7 cellular contexts compared by ENCODE assay signal in the genomic region with DNA sequence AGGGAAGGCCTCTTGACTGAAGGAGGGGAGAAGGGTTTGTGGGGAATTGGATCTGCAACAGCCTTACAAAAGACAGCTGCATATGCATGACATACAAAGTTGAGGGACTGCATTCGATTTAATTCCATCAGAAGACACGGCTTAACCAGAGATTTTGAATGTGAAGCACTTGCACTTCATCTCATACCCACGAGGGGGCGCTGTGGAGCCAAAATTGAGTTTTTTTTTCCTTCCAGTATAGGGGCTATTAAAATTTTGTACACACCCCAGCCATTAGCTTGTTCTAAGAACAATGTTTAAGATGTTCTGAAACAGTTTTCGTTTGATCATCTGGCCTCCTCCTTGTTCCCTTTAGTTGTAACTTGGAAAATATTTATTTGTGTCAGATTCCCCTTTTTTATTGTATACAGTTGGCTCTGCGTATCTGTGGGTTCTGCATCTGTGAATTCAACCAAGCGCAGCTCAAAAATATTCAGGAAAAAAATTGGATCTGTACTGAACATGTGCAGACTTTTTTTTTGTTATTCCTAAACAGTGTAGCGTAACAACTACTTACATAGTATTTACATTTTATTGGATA. TPM values are rescaled to one million over a fixed set of nuclear protein-coding genes. Genes with fewer than 3 reads are reported as not detected.
A peak's percentile ranks its signal among the peaks of the same experiment; 100 is the strongest.
DNase-seq lines count a peak whose midpoint lies in the region; ATAC-seq, FAIRE-seq and TF ChIP-seq lines count a peak whose summit lies in the region.

No MANE protein-coding gene starts in this region.

- H3K9ac ChIP-seq in iPS-20b (ENCODE audit: low read depth, low read length): peak overlapping the region; percentile 88; the same call in 1 of the 2 replicates

- H3K36me3 ChIP-seq in brain microvascular endothelial cell (replicated peaks) (peaks cover 16% of the 10 kb centered on the region), iPS-20b (ENCODE audit: insufficient read depth, low read depth, low read length) (peaks cover 34% of the 10 kb centered on the region), small intestine (ENCODE audit: control insufficient read depth in 2 of 2, insufficient read depth in 2 of 2, low read length in 2 of 2) (peaks cover 0 to 5% of the 10 kb centered on the region in 2 donors)

- no peaks in the 10 kb centered on the region for H3K9me3 ChIP-seq in iPS-20b (ENCODE audit: insufficient read depth, low read depth, low read length)
- no peaks in the 10 kb centered on the region for H3K9me3 ChIP-seq in small intestine (ENCODE audit: control insufficient read depth, low read depth)

- no peak for DNase-seq in GM12864 (ENCODE audit: low read depth)
- DNase-seq in NCI-H146 (lab: John Stamatoyannopoulos, UW): peak; percentile 43
- peak; percentile 50 for DNase-seq in brain microvascular endothelial cell
- DNase-seq in small intestine: peak; percentile 62

- 34 to 36% (median 34%) methylated on average over 8 of the region's 8 CpGs for WGBS in small intestine, 3 donors

- in situ Hi-C loops in brain microvascular endothelial cell (cut with HindIII; ENCODE audit: low pct_ligation_motif_present, low sequenced_read_pairs): no loop called here

- FAIRE-seq in TTC549 (lab: Jason Lieb, UNC) (peak; percentile 78), small intestine (lab: Jason Lieb, UNC) (no peak)

- H3K27me3 ChIP-seq in brain microvascular endothelial cell (replicated peaks): no peaks in the 10 kb centered on the region
- no peaks in the 10 kb centered on the region for H3K27me3 ChIP-seq in iPS-20b (ENCODE audit: insufficient read depth, low read length)
- H3K27me3 ChIP-seq in small intestine (ENCODE audit: control insufficient read depth in 2 of 2, insufficient read depth in 2 of 2, low read length in 2 of 2): no peaks in the 10 kb centered on the region

- H3K4me1 ChIP-seq in iPS-20b (ENCODE audit: insufficient read depth, low read length) (peaks cover 18% of the 10 kb centered on the region), small intestine (ENCODE audit: control insufficient read depth in 2 of 2, insufficient read depth in 1 of 2, low read depth in 1 of 2, low read length in 1 of 2) (peaks cover 0 to 4% of the 10 kb centered on the region in 2 donors)

- H3K27ac ChIP-seq in brain microvascular endothelial cell: no peak overlapping the region
- H3K27ac ChIP-seq in iPS-20b (ENCODE audit: low read length): no peak overlapping the region
- H3K27ac ChIP-seq in small intestine (ENCODE audit: low read depth in 1 of 2, low read length in 1 of 2): peak overlapping the region in 1 of 2 donors; percentile 76

- TF ChIP-seq CTCF in GM12864 (IDR thresholded peaks at IDR 0.05; ENCODE audit: low read depth, low read length, missing control alignments) (peak; percentile 87), brain microvascular endothelial cell (IDR thresholded peaks at IDR 0.05; ENCODE audit: low read depth, low read length, missing control alignments) (peak; percentile 92)

- ATAC-seq in HG02885 (IDR thresholded peaks at IDR 0.05; ENCODE audit: poor library complexity, unreplicated experiment): no peak

- H3K4me3 ChIP-seq in GM12864 (ENCODE audit: low read depth, low read length) (peak overlapping the region; percentile 86), brain microvascular endothelial cell (ENCODE audit: low read depth, low read length) (peak overlapping the region; percentile 84), iPS-20b (ENCODE audit: low read length) (peak overlapping the region; percentile 94), small intestine (ENCODE audit: low read depth in 1 of 2, low read length in 2 of 2) (peak overlapping the region; percentile 22 to 99)

RNA-seq across cellular contexts. Expression of gene SUDS3, which starts 1.6 kb away (rescaled TPM):
- polyA plus RNA-seq in small intestine: 10 to 100 TPM in 2 of 3 donors, 1 to 10 TPM in 1; 8.4 to 15.9 (median 15.0) TPM

RNA-seq across cellular contexts. Expression of gene TAOK3, which starts 5.3 kb away (rescaled TPM):
- 10 to 100 TPM; 24.1 to 37.3 (median 33.8) TPM for polyA plus RNA-seq in small intestine
